8 cellular contexts compared by ENCODE assay signal in the genomic region with DNA sequence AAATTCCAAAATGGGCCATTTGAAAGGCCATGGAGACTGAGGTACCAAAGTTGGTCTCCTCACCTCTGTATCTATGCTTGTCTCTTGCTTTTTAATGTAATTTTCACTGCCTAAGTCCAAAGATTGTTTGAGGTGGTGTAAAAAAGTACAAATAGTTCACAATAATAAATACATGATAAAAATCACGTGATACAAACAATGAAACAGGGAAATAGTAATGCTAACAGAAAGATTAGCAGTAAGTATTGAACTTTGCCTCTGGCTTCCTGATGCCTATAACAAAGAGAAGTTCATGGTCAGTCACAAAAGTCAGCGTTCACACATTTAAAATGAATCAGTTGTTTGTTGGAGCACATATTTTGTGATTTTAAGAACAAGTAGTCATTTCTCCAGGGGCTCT.
"Had no signal": no experiment of that assay in that cellular context is flagged by ENCODE, and none has a peak within 500 bp of the region (broad histone marks: within the 10 kb centered on the region; RNA-seq: fewer than 3 reads in every experiment).

No MANE protein-coding gene starts in this region.

- DNase-seq: H9, HCEC 1CT, KG1 had no signal

- H3K36me3 Mint-ChIP-seq: IgD-negative memory B cell had no signal

- H3K27me3 Mint-ChIP-seq: IgD-negative memory B cell had no signal

- H3K4me3 Mint-ChIP-seq: GM23338, H9, IgD-negative memory B cell had no signal

- ATAC-seq: GM23338 had no signal

- H3K4me2 ChIP-seq: GM23338 had no signal

- H3K4me3 ChIP-seq: GM23338 had no signal

- H3K4me1 Mint-ChIP-seq: IgD-negative memory B cell had no signal

- H3K27ac ChIP-seq: HL-60 had no signal

- H3K27ac Mint-ChIP-seq: GM23338, H9, IgD-negative memory B cell had no signal

- FAIRE-seq: H1, H54 had no signal
